ENCODE assay signal across 16 cellular contexts in the genomic region with DNA sequence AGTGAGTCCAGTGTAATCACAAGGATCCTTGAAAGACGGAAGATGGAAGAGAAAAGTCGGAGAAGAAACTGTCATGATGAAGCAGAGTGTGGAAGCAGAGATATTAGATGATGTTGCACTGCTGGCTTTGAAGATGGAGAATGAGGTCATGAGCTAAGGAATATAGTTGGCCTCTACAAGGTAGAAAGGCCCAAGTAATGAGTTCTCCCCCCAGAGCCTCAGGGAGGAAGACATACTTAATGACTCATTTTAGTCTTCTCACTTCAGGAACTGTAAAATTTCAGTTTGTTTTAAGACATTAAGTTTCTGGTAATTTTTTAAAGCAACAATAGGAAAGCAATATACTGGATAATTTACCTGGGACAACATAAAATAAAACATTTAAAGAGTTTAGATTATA.
"Had no signal": no experiment of that assay in that cellular context is flagged by ENCODE, and none has a peak within 500 bp of the region (broad histone marks: within the 10 kb centered on the region; RNA-seq: fewer than 3 reads in every experiment).

No MANE protein-coding gene starts in this region.

- H3K27ac ChIP-seq: colonic mucosa, esophagus muscularis mucosa, tibial artery, WERI-Rb-1 had no signal

- H3K9me3 ChIP-seq: colonic mucosa, esophagus muscularis mucosa, tibial artery had no signal

- H3K4me3 ChIP-seq: colonic mucosa, esophagus muscularis mucosa, tibial artery had no signal

- ATAC-seq: activated CD4-positive, alpha-beta T cell treated with anti-CD3 and anti-CD28 coated beads for 36 hours; activated CD8-positive, alpha-beta memory T cell treated with anti-CD3 and anti-CD28 coated beads, Interleukin-2, amount 10 ng/mL, durations not matched to agents 7 days and 5 days had no signal

- FAIRE-seq: urothelium cell line had no signal

- H3K36me3 ChIP-seq: colonic mucosa, esophagus muscularis mucosa, tibial artery, WERI-Rb-1 had no signal

- H3K27me3 ChIP-seq: colonic mucosa, esophagus muscularis mucosa, tibial artery had no signal

- H3K4me1 ChIP-seq: colonic mucosa, esophagus muscularis mucosa, tibial artery had no signal

- DNase-seq: activated CD4-positive, alpha-beta memory T cell treated with anti-CD3 and anti-CD28 coated beads for 36 hours; activated CD4-positive, alpha-beta T cell treated with anti-CD3 and anti-CD28 coated beads for 36 hours; activated CD8-positive, alpha-beta memory T cell treated with anti-CD3 and anti-CD28 coated beads, Interleukin-2, amount 10 ng/mL, durations not matched to agents 7 days and 5 days; activated naive CD4-positive, alpha-beta T cell treated with anti-CD3 and anti-CD28 coated beads, Interleukin-2, amount 10 ng/mL, durations not matched to agents 7 days and 5 days; activated T-cell treated with anti-CD3 and anti-CD28 coated beads, Interleukin-2, amount 50 U/mL, for 24 hours; caudate nucleus; colonic mucosa; effector CD4-positive, alpha-beta T cell; occipital lobe; stimulated activated CD4-positive, alpha-beta T cell treated with anti-CD3 and anti-CD28 coated beads, Interleukin-15, amount 100 ng/mL, for 24 hours; stimulated activated CD4-positive, alpha-beta T cell treated with anti-CD3 and anti-CD28 coated beads, Interleukin-4, amount 100 ng/mL, for 1 hour; stimulated activated naive CD4-positive, alpha-beta T cell; tibial artery; WERI-Rb-1 had no signal
